19 cellular contexts compared by ENCODE assay signal in genomic region chr10:86036544-86036831, GRCh38.
DNase-seq lines count a peak whose midpoint lies in the region; ATAC-seq, FAIRE-seq and TF ChIP-seq lines count a peak whose summit lies in the region.
"Had no signal": no experiment of that assay in that cellular context is flagged by ENCODE, and none has a peak within 500 bp of the region (broad histone marks: within the 10 kb centered on the region; RNA-seq: fewer than 3 reads in every experiment).

No MANE protein-coding gene starts in this region.

- H3K27me3 ChIP-seq in heart left ventricle = no peaks in the 10 kb centered on the region
- no peaks in the 10 kb centered on the region for H3K27me3 ChIP-seq in right atrium auricular region
- no peaks in the 10 kb centered on the region for H3K27me3 ChIP-seq in HepG2 (ENCODE audit: control insufficient read depth in 1 of 2, insufficient read depth in 2 of 2, low read length in 2 of 2)
- H3K27me3 ChIP-seq in right lobe of liver = no peaks in the 10 kb centered on the region
- H3K27me3 ChIP-seq in sigmoid colon = no peaks in the 10 kb centered on the region
- H3K27me3 ChIP-seq in aorta (ENCODE audit: control insufficient read depth in 1 of 2, insufficient read depth in 2 of 2, low read length in 1 of 2) = no peaks in the 10 kb centered on the region
- H3K27me3 ChIP-seq: BE2C had no signal

- no peaks in the 10 kb centered on the region for H3K9me3 ChIP-seq in heart left ventricle
- H3K9me3 ChIP-seq in right atrium auricular region = no peaks in the 10 kb centered on the region
- H3K9me3 ChIP-seq in HepG2 (ENCODE audit: low read length) = peaks cover 3% of the 10 kb centered on the region; the same call in 1 of the 2 replicates
- no peaks in the 10 kb centered on the region for H3K9me3 ChIP-seq in right lobe of liver
- no peaks in the 10 kb centered on the region for H3K9me3 ChIP-seq in sigmoid colon
- H3K9me3 ChIP-seq in aorta (ENCODE audit: control insufficient read depth, low read length) = no peaks in the 10 kb centered on the region
- H3K9me3 ChIP-seq: BE2C, HAP-1 had no signal

- H2AFZ ChIP-seq in HepG2 (ENCODE audit: low read length) = no peak overlapping the region
- H2AFZ ChIP-seq: GM23248 had no signal

- in situ Hi-C loops in HepG2 (cut with HindIII; ENCODE audit: extremely low pct_ligation_motif_present, low pct_unique_long_range_greater_than_20kb) = no loop called here

- H3K4me3 ChIP-seq in heart left ventricle (no peak overlapping the region), right atrium auricular region (no peak overlapping the region), HepG2 (replicated peaks in 1 of 3; ENCODE audit: insufficient read depth in 1 of 3, low read depth in 2 of 3, low read length in 3 of 3) (no peak overlapping the region), right lobe of liver (no peak overlapping the region), coronary artery (no peak overlapping the region), sigmoid colon (no peak overlapping the region), aorta (ENCODE audit: low read length in 2 of 2) (no peak overlapping the region)
- H3K4me3 ChIP-seq: GM23248, HAP-1 had no signal

- TF ChIP-seq POLR2A in heart left ventricle (IDR thresholded peaks at IDR 0.05) = no peak
- no peak for TF ChIP-seq POLR2A in HepG2 (IDR thresholded peaks at IDR 0.05; ENCODE audit: insufficient read depth in 1 of 2, low read depth in 2 of 2, low read length in 2 of 2)
- no peak for TF ChIP-seq POLR2A in right lobe of liver (IDR thresholded peaks at IDR 0.05)
- no peak for TF ChIP-seq POLR2A in sigmoid colon (IDR thresholded peaks at IDR 0.05)

- H3K4me2 ChIP-seq in HepG2 (ENCODE audit: low read depth, low read length) = no peak overlapping the region

- BruUV-seq in HepG2 (replicated peaks; lab: Mats Ljungman, UMichigan) = no TSS peak

- peak in 2 of 12 donors; percentile 3 to 16 for TF ChIP-seq CTCF in heart left ventricle (IDR thresholded peaks at IDR 0.05)
- TF ChIP-seq CTCF in right atrium auricular region (IDR thresholded peaks at IDR 0.05) = no peak
- 0 out of 2 replicates have a peak, but pooled peaks have one; percentile 8 for TF ChIP-seq CTCF in HepG2 (CRISPR knock-in tag; IDR thresholded peaks at IDR 0.05)
- TF ChIP-seq CTCF in right lobe of liver (IDR thresholded peaks at IDR 0.05) = no peak
- TF ChIP-seq CTCF in coronary artery (IDR thresholded peaks at IDR 0.05) = no peak
- TF ChIP-seq CTCF in sigmoid colon (IDR thresholded peaks at IDR 0.05) = no peak

- CTCF ChIA-PET in HepG2 (lab: Yijun Ruan, JAX; ENCODE audit: low intra/inter-chr PET ratio, low total read pairs) = no interaction called here

- H3K36me3 ChIP-seq in heart left ventricle (no peaks in the 10 kb centered on the region), right atrium auricular region (no peaks in the 10 kb centered on the region), HepG2 (replicated peaks in 1 of 2; ENCODE audit: control insufficient read depth in 1 of 2, insufficient read depth in 2 of 2, low read length in 2 of 2) (no peaks in the 10 kb centered on the region), right lobe of liver (no peaks in the 10 kb centered on the region), sigmoid colon (no peaks in the 10 kb centered on the region), aorta (ENCODE audit: control insufficient read depth in 1 of 2, insufficient read depth in 2 of 2, low read length in 1 of 2) (no peaks in the 10 kb centered on the region)
- H3K36me3 ChIP-seq: BE2C, HAP-1 had no signal

- no peaks in the 10 kb centered on the region for H3K79me2 ChIP-seq in HepG2 (ENCODE audit: insufficient read depth, low read length)

- FAIRE-seq in HepG2 (lab: Jason Lieb, UNC) = no peak
- FAIRE-seq: D721Med, G401.6, GM12891, GM19239 had no signal

- no peaks in the 10 kb centered on the region for H4K20me1 ChIP-seq in HepG2 (ENCODE audit: insufficient read depth, low read length)

- intact Hi-C loops in heart left ventricle (cut with DNase I) = no loop called here
- intact Hi-C loops in HepG2 (cut with micrococcal nuclease; ENCODE audit: unreplicated experiment) = no loop called here
- intact Hi-C loops in right lobe of liver (cut with DNase I) = no loop called here
- intact Hi-C loops in sigmoid colon (cut with DNase I) = no loop called here
- intact Hi-C loops in aorta (cut with DNase I) = no loop called here

- DNase-seq in heart left ventricle = no peak
- no peak for DNase-seq in right atrium auricular region (ENCODE audit: low spot score)
- DNase-seq in HepG2 (ENCODE audit: low spot score) = no peak
- no peak for DNase-seq in right lobe of liver
- DNase-seq in coronary artery (ENCODE audit: low spot score) = peak; percentile 43
- peak; percentile 35 for DNase-seq in sigmoid colon
- DNase-seq in aorta = no peak
- DNase-seq: ACHN; BE2C; C1 segment of cervical spinal cord; Caco-2; CD4-positive, CD25-positive, alpha-beta regulatory T cell; GM23248 had no signal

- no peak for TF ChIP-seq RAD21 in HepG2 (CRISPR knock-in tag; IDR thresholded peaks at IDR 0.05)

- H3K27ac ChIP-seq in heart left ventricle (no peak overlapping the region), right atrium auricular region (no peak overlapping the region), HepG2 (ENCODE audit: extremely low read length, insufficient read depth, low read length) (no peak overlapping the region), right lobe of liver (no peak overlapping the region), coronary artery (no peak overlapping the region), sigmoid colon (no peak overlapping the region), aorta (ENCODE audit: low read depth in 1 of 2, low read length in 2 of 2) (no peak overlapping the region)
- H3K27ac ChIP-seq: GM23248 had no signal

- no peak overlapping the region for H3K9ac ChIP-seq in HepG2 (ENCODE audit: insufficient read depth, low read depth, low read length)
- H3K9ac ChIP-seq: GM23248 had no signal

- POLR2A ChIA-PET in HepG2 (lab: Yijun Ruan, JAX) = no interaction called here

- TF ChIP-seq EP300 in HepG2 (IDR thresholded peaks at IDR 0.05; ENCODE audit: low read depth in 2 of 2, low read length in 2 of 2) (no peak), HepG2 (CRISPR knock-in tag; IDR thresholded peaks at IDR 0.05; ENCODE audit: borderline replicate concordance) (no peak), sigmoid colon (IDR thresholded peaks at IDR 0.05) (no peak)

- ATAC-seq in heart left ventricle = peak in 3 of 4 donors; percentile 31 to 47 (median 37)
- ATAC-seq in HepG2 = no peak
- no peak for ATAC-seq in right lobe of liver
- ATAC-seq in GM21515 (IDR thresholded peaks at IDR 0.05; ENCODE audit: unreplicated experiment) = no peak
- ATAC-seq in aorta (ENCODE audit: low FRiP score) = no peak

- WGBS in heart left ventricle, 4 donors = 42 to 59% (median 57%) methylated on average over 4 to 5 of the region's 5 CpGs
- 7% methylated on average over 5 of the region's 5 CpGs for WGBS in HepG2 (ENCODE audit: low lambda C conversion rate)
- 75% methylated on average over 2 of the region's 5 CpGs for WGBS in right lobe of liver (ENCODE audit: insufficient coverage, low coverage, low lambda C conversion rate, missing lambda C conversion rate)
- 76 to 82% methylated on average over 5 of the region's 5 CpGs for WGBS in sigmoid colon, 2 donors
- WGBS in aorta, 2 donors = 72 to 76% methylated on average over 5 of the region's 5 CpGs

- H3K4me1 ChIP-seq in heart left ventricle = peaks cover 0 to 11% (median 0%) of the 10 kb centered on the region in 12 donors
- peaks cover 0 to 11% of the 10 kb centered on the region in 2 donors for H3K4me1 ChIP-seq in right atrium auricular region
- no peaks in the 10 kb centered on the region for H3K4me1 ChIP-seq in HepG2 (ENCODE audit: insufficient read depth, low read length)
- no peaks in the 10 kb centered on the region for H3K4me1 ChIP-seq in right lobe of liver
- no peaks in the 10 kb centered on the region for H3K4me1 ChIP-seq in sigmoid colon
- no peaks in the 10 kb centered on the region for H3K4me1 ChIP-seq in aorta (ENCODE audit: control insufficient read depth in 1 of 2, insufficient read depth in 2 of 2, low read length in 2 of 2)
- H3K4me1 ChIP-seq: BE2C, Caco-2, HAP-1 had no signal

TF ChIP-seq in HepG2, 621 proteins besides CTCF, POLR2A, EP300 and RAD21:
- no peak for TF ChIP-seq GMEB2 (CRISPR knock-in tag; IDR thresholded peaks at IDR 0.05; ENCODE audit: low read depth)

Comparison
In these comparisons a context has a peak if more than half of its experiments do, and no peak if none do; other contexts are left out.
1. ATAC-seq: peak in heart left ventricle (3 of 4); none in HepG2 (single experiment), right lobe of liver (0 of 4), GM21515 (single experiment) and aorta (single experiment).
2. DNase-seq: peak in coronary artery (single experiment) and sigmoid colon (single experiment); none in heart left ventricle (0 of 5), right atrium auricular region (single experiment), HepG2 (single experiment), right lobe of liver (0 of 3) and aorta (0 of 2).